Comparison of ENCODE assay signal across 21 cellular contexts in the genomic region with DNA sequence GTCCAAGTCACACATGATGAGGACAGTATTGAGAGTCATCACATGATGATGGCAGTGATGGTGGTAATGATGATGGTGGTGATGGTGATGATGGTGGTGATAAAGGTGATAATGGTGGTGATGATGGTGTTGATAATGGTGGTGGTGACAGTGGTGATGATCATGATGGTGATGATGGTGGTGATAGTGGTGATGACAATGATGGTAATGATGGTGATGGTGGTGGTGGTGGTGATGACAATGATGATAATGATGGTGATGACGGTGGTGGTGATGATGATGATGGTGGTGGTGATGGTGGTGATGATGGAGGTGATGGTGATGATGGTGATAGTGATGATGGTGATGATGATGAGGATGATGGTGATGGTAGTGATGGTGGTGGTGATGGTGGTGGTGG.
"Had no signal": no experiment of that assay in that cellular context is flagged by ENCODE, and none has a peak within 500 bp of the region (broad histone marks: within the 10 kb centered on the region; RNA-seq: fewer than 3 reads in every experiment).

No MANE protein-coding gene starts in this region.

- H3K36me3 Mint-ChIP-seq: brain had no signal

- DNase-seq: activated CD4-positive, alpha-beta T cell treated with anti-CD3 and anti-CD28 coated beads, Interleukin-2, amount 50 U/mL, for 4 hours; activated effector memory CD4-positive, alpha-beta T cell treated with anti-CD3 and anti-CD28 coated beads, Interleukin-2, amount 50 U/mL, for 16 hours; activated T-cell treated with anti-CD3 and anti-CD28 coated beads, Interleukin-2, amount 50 U/mL, for 4 hours; amygdala; effector memory CD4-positive, alpha-beta T cell; gastrocnemius medialis; heart right ventricle; islet precursor cell; stimulated activated CD4-positive, alpha-beta T cell treated with anti-CD3 and anti-CD28 coated beads, Interleukin-15, amount 100 ng/mL, for 24 hours; stimulated activated CD4-positive, alpha-beta T cell treated with anti-CD3 and anti-CD28 coated beads, Interleukin-4, amount 100 ng/mL, for 1 hour; stimulated activated naive CD4-positive, alpha-beta T cell; T1000; trophoblast cell had no signal

- H2AFZ ChIP-seq: parathyroid adenoma had no signal

- H3K4me1 Mint-ChIP-seq: activated naive CD4-positive, alpha-beta T cell treated with anti-CD3 and anti-CD28 coated beads, Interleukin-2, amount 50 U/mL, for 24 hours had no signal

- H3K4me1 ChIP-seq: parathyroid adenoma had no signal

- H3K27ac ChIP-seq: epithelial cell of prostate, gastrocnemius medialis, heart right ventricle, neutrophil, parathyroid adenoma, suprapubic skin had no signal

- H3K9ac ChIP-seq: parathyroid adenoma had no signal

- H3K36me3 ChIP-seq: gastrocnemius medialis, heart right ventricle, neutrophil, suprapubic skin had no signal

- H3K79me2 ChIP-seq: parathyroid adenoma had no signal

- H3K4me3 Mint-ChIP-seq: activated naive CD4-positive, alpha-beta T cell treated with anti-CD3 and anti-CD28 coated beads, Interleukin-2, amount 50 U/mL, for 24 hours; activated T-cell treated with anti-CD3 and anti-CD28 coated beads, Interleukin-2, amount 50 U/mL, for 4 hours had no signal

- H3K27ac Mint-ChIP-seq: activated naive CD4-positive, alpha-beta T cell treated with anti-CD3 and anti-CD28 coated beads, Interleukin-2, amount 50 U/mL, for 24 hours had no signal

- ATAC-seq: activated CD4-positive, CD25-positive, alpha-beta regulatory T cell treated with anti-CD3 and anti-CD28 coated beads, Interleukin-2, amount 50 U/mL, for 24 hours; activated T-cell treated with anti-CD3 and anti-CD28 coated beads, Interleukin-2, amount 50 U/mL, for 4 hours; gastrocnemius medialis; heart right ventricle; left lobe of liver had no signal

- H3K4me3 ChIP-seq: gastrocnemius medialis, heart right ventricle, suprapubic skin had no signal

- H3K9me3 ChIP-seq: gastrocnemius medialis, neutrophil, suprapubic skin had no signal

- H3K27me3 ChIP-seq: heart right ventricle had no signal
